In the genomic region with DNA sequence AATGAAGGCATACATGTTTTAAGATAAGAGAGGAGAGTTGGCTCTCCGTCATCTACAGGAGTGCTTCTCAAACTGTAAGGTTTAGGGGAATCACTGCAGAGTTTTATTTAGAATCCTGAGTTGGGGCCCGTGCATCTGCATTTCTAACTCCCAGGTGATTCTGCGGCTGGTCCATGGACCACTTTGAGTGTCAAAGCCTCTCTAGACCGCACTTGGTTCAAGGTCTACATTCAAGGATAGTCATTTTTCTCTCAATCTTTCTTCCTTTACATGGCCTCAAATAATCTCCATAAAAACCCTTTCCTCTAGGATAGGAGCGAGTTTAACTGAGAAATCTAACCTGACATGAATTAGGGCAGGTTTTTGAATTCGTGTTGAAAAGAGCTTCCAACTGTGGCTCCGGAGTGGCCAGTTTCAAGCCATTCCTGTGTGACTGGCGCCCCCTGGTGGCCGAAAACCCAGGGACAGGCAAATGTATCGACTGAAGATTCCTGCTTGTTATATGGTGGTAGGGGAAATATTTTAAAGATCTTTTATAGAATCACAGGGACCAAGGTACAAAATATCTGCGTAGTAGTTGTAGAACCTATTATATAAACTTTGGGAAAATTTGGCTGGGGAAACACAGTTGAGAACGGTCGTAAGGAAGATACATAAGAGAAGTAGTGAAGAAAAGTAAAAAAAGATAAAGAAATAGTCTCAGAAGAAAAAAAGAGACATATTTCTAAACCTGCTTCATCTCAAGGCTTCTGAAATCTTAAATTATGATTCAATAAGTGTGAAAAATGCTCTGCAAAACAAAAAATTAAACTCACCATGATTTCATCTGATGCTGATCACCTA, we compare ENCODE assay signal across 9 cellular contexts. TPM values are rescaled to one million over a fixed set of nuclear protein-coding genes. Genes with fewer than 3 reads are reported as not detected.
DNase-seq lines count a peak whose midpoint lies in the region; ATAC-seq and TF ChIP-seq lines count a peak whose summit lies in the region.
"Had no signal": no experiment of that assay in that cellular context is flagged by ENCODE, and none has a peak within 500 bp of the region (broad histone marks: within the 10 kb centered on the region; RNA-seq: fewer than 3 reads in every experiment).

No MANE protein-coding gene starts in this region.

- peak overlapping the region; percentile 81 for H3K27ac Mint-ChIP-seq in T-helper 17 cell

- no peaks in the 10 kb centered on the region for H3K27me3 Mint-ChIP-seq in T-helper 17 cell

- peak; percentile 72 for ATAC-seq in HG02642 (IDR thresholded peaks at IDR 0.05; ENCODE audit: poor library complexity, unreplicated experiment)
- ATAC-seq in T-helper 17 cell, result peak; percentile 78
- peak; percentile 85 for ATAC-seq in left ventricle myocardium superior

- DNase-seq in NCI-H146 treated with DMSO at 0.1 percent for 48 hours (lab: John Stamatoyannopoulos, UW; ENCODE audit: unreplicated experiment) (peak; percentile 19), T-helper 17 cell (peak; percentile 76 to 94 (median 86)), amniotic stem cell (lab: John Stamatoyannopoulos, UW) (peak; percentile 45), left ventricle myocardium superior (peak; percentile 96), retinal pigment epithelial cell (ENCODE audit: low read depth) (no peak), 8988T (no peak)

- H3K4me1 Mint-ChIP-seq in T-helper 17 cell, result peaks cover 5% of the 10 kb centered on the region

- peak; percentile 81 for TF ChIP-seq CTCF in GM12872 (IDR thresholded peaks at IDR 0.05; ENCODE audit: insufficient read depth, low read depth, low read length)
- TF ChIP-seq CTCF in retinal pigment epithelial cell (conservative IDR thresholded peaks at IDR 0.05; ENCODE audit: low read depth, low read length), result peak; percentile 87

- intact Hi-C loops in left ventricle myocardium superior (cut with micrococcal nuclease), result no loop called here

- no peak overlapping the region for H3K4me3 Mint-ChIP-seq in T-helper 17 cell

- no peaks in the 10 kb centered on the region for H3K9me3 ChIP-seq in T-helper 17 cell (ENCODE audit: control insufficient read depth, low read length, poor library complexity, severe bottlenecking)

- no peaks in the 10 kb centered on the region for H3K36me3 Mint-ChIP-seq in T-helper 17 cell (ENCODE audit: low read depth)

- no peak overlapping the region for H3K4me3 ChIP-seq in retinal pigment epithelial cell (ENCODE audit: low read length)
- H3K4me3 ChIP-seq: skin epidermis had no signal

RNA-seq across cellular contexts. Expression of a gene that starts 11.9 kb away (rescaled TPM):
- total RNA-seq in T-helper 17 cell (not detected), left ventricle myocardium superior (not detected)

RNA-seq across cellular contexts. Expression of a gene that starts 51.0 kb away (rescaled TPM):
- total RNA-seq in T-helper 17 cell (10 to 100 TPM; 21.1 to 22.7 TPM), left ventricle myocardium superior (11.1 TPM)

Comparison
In these comparisons a context has a peak if more than half of its experiments do, and no peak if none do; other contexts are left out.
1. DNase-seq: peak in NCI-H146 treated with DMSO at 0.1 percent for 48 hours (single experiment), T-helper 17 cell (3 of 3), amniotic stem cell (single experiment) and left ventricle myocardium superior (single experiment); none in retinal pigment epithelial cell (single experiment) and 8988T (single experiment).
2. Peak in every context shown above with its lines, with median percentiles within 50 percentile points of each other: ATAC-seq.